ENCODE assay signal across 1 cellular context in the genomic region with DNA sequence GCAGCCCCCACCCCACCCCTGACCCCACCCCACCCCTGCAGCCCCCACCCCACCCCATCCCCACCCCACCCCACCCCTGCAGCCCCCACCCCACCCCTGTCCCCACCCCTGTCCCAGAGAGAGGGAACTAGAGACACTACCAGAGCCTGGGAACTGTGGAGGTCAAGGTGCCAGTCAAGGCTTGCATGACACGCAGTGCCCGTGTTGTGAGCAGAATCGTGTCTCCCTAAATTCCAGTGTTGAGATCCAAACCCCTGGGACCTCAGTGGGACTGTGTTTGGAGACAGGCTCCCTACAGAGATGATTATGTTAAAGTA.
TF ChIP-seq lines count a peak whose summit lies in the region.

No MANE protein-coding gene starts in this region.

TF ChIP-seq in HCT116, 20 proteins besides CTCF, POLR2A, EP300 and RAD21 (continued from another document):
- TF ChIP-seq ATF3 (IDR thresholded peaks at IDR 0.05) (no peak), ZBTB33 (IDR thresholded peaks at IDR 0.05; ENCODE audit: extremely low read depth, insufficient replicate concordance, low read length) (no peak)
